Comparison of ENCODE assay signal across 11 cellular contexts in the genomic region with DNA sequence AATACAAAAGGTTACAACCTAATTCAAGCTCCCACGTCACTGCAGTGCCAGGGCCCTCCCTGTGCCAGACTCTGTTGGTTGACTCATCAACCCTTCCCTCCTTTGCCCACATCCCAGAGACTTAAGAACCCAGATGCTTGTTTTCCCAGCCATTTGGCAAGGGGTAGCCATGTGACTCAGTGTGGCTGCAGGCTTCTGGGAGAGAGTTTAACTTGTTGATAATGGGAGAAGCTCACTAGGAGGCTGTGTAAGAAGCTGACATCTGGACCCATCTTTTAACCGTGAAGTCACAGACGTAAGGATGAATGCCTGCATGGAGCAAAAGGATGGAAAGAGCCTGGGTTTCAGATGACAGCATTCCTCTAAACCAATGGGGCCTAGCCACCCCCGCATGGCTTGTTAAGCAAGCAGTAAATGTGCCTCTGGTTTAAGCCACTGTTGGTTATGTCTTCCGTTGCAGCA. TPM values are rescaled to one million over a fixed set of nuclear protein-coding genes. Genes with fewer than 3 reads are reported as not detected.
DNase-seq lines count a peak whose midpoint lies in the region; TF ChIP-seq lines count a peak whose summit lies in the region.
"Had no signal": no experiment of that assay in that cellular context is flagged by ENCODE, and none has a peak within 500 bp of the region (broad histone marks: within the 10 kb centered on the region; RNA-seq: fewer than 3 reads in every experiment).

No MANE protein-coding gene starts in this region.

- no peak overlapping the region for H3K4me3 Mint-ChIP-seq in immature natural killer cell
- H3K4me3 Mint-ChIP-seq: activated CD4-positive, alpha-beta T cell treated with anti-CD3 and anti-CD28 coated beads for 36 hours had no signal

- DNase-seq in GM04503 (ENCODE audit: low read depth) (peak; percentile 48), NCI-H460 (ENCODE audit: extremely low read depth, low read depth) (peak; percentile 43), choroid plexus epithelial cell (ENCODE audit: low read depth) (peak; percentile 69), osteoblast (ENCODE audit: insufficient read length, low spot score, missing footprints) (peak; percentile 79), colonic mucosa (no peak), ovary (no peak), spleen (no peak), immature natural killer cell (no peak)
- DNase-seq: activated CD4-positive, alpha-beta T cell treated with anti-CD3 and anti-CD28 coated beads for 36 hours; aorta had no signal

- no peaks in the 10 kb centered on the region for H3K36me3 Mint-ChIP-seq in immature natural killer cell

- H3K4me1 ChIP-seq in osteoblast (ENCODE audit: insufficient read depth, low read length) (peaks cover 49% of the 10 kb centered on the region), colonic mucosa (no peaks in the 10 kb centered on the region), ovary (ENCODE audit: insufficient read depth) (peaks cover 2% of the 10 kb centered on the region), spleen (no peaks in the 10 kb centered on the region)
- H3K4me1 ChIP-seq: parathyroid adenoma had no signal

- H3K27me3 Mint-ChIP-seq in immature natural killer cell (ENCODE audit: low read depth in 3 of 3) = peaks cover 0 to 3% (median 0%) of the 10 kb centered on the region in 3 donors

- no peak overlapping the region for H3K27ac Mint-ChIP-seq in immature natural killer cell
- H3K27ac Mint-ChIP-seq: activated CD4-positive, alpha-beta T cell treated with anti-CD3 and anti-CD28 coated beads for 36 hours had no signal

- peak overlapping the region; percentile 11 for H2AFZ ChIP-seq in osteoblast (ENCODE audit: low read length)
- H2AFZ ChIP-seq: parathyroid adenoma had no signal

- no peak for TF ChIP-seq CTCF in choroid plexus epithelial cell (conservative IDR thresholded peaks at IDR 0.05; ENCODE audit: low read depth, low read length)
- no peak for TF ChIP-seq CTCF in osteoblast (IDR thresholded peaks at IDR 0.05; ENCODE audit: extremely low read depth, low read depth, low read length)
- no peak for TF ChIP-seq CTCF in colonic mucosa (IDR thresholded peaks at IDR 0.05)
- no peak for TF ChIP-seq CTCF in ovary (IDR thresholded peaks at IDR 0.05)
- no peak for TF ChIP-seq CTCF in spleen (IDR thresholded peaks at IDR 0.05 in 8 of 11, conservative IDR thresholded peaks at IDR 0.05 in 3 of 11)

- no peaks in the 10 kb centered on the region for H4K20me1 ChIP-seq in osteoblast (ENCODE audit: insufficient read depth, low read length)

- H3K4me3 ChIP-seq in choroid plexus epithelial cell (ENCODE audit: low read depth, low read length) (no peak overlapping the region), osteoblast (ENCODE audit: insufficient read depth, low read length) (no peak overlapping the region), colonic mucosa (no peak overlapping the region), ovary (no peak overlapping the region), spleen (no peak overlapping the region)

- WGBS in ovary, 3 donors = 82 to 95% (median 87%) methylated on average over 5 of the region's 5 CpGs
- WGBS in spleen, 5 donors = 79 to 96% (median 88%) methylated on average over 5 of the region's 5 CpGs

- no peaks in the 10 kb centered on the region for H3K79me2 ChIP-seq in osteoblast (ENCODE audit: insufficient read depth, low read length)
- H3K79me2 ChIP-seq: parathyroid adenoma had no signal

- peak overlapping the region; percentile 26 for H3K4me2 ChIP-seq in osteoblast (ENCODE audit: insufficient read depth, low read length)

- no peak overlapping the region for H3K9ac ChIP-seq in colonic mucosa (ENCODE audit: low read depth in 2 of 2, low read length in 2 of 2)
- H3K9ac ChIP-seq: parathyroid adenoma had no signal

- intact Hi-C loops in colonic mucosa (cut with DNase I) (no loop called here), ovary (cut with DNase I) (no loop called here), spleen (cut with DNase I; ENCODE audit: low total_unique reads) (no loop called here)

- H3K27me3 ChIP-seq in osteoblast (ENCODE audit: insufficient read depth, low read length) (no peaks in the 10 kb centered on the region), colonic mucosa (no peaks in the 10 kb centered on the region), ovary (no peaks in the 10 kb centered on the region), spleen (replicated peaks in 1 of 7) (no peaks in the 10 kb centered on the region)

- H3K9me3 ChIP-seq in osteoblast (ENCODE audit: low read depth, low read length) (no peaks in the 10 kb centered on the region), colonic mucosa (no peaks in the 10 kb centered on the region), ovary (no peaks in the 10 kb centered on the region), spleen (no peaks in the 10 kb centered on the region)

- TF ChIP-seq POLR2A in ovary (IDR thresholded peaks at IDR 0.05) = no peak
- TF ChIP-seq POLR2A in spleen (IDR thresholded peaks at IDR 0.05) = no peak

- no peak for TF ChIP-seq EP300 in ovary (IDR thresholded peaks at IDR 0.05)

- H3K9me3 Mint-ChIP-seq in immature natural killer cell = no peaks in the 10 kb centered on the region

- peaks cover 0 to 2% of the 10 kb centered on the region in 2 donors for H3K4me1 Mint-ChIP-seq in immature natural killer cell
- H3K4me1 Mint-ChIP-seq: activated CD4-positive, alpha-beta T cell treated with anti-CD3 and anti-CD28 coated beads for 36 hours had no signal

- H3K36me3 ChIP-seq in osteoblast (ENCODE audit: insufficient read depth, low read length) (no peaks in the 10 kb centered on the region), colonic mucosa (no peaks in the 10 kb centered on the region), ovary (no peaks in the 10 kb centered on the region), spleen (no peaks in the 10 kb centered on the region)

- H3K27ac ChIP-seq in osteoblast (ENCODE audit: low read depth, low read length) = peak overlapping the region; percentile 83
- H3K27ac ChIP-seq in colonic mucosa = no peak overlapping the region
- no peak overlapping the region for H3K27ac ChIP-seq in ovary
- H3K27ac ChIP-seq in spleen = no peak overlapping the region
- H3K27ac ChIP-seq: parathyroid adenoma had no signal

RNA-seq across cellular contexts. Expression of gene CREB5, which starts 57.7 kb away (rescaled TPM):
- total RNA-seq in NCI-H460 (2014; rRNA removed; shearing (Covaris generic)) = 20.3 and 26.1 TPM in 2 replicates
- 21.4 and 23.6 TPM in 2 replicates for polyA plus RNA-seq in NCI-H460 (2014; cell fraction: nucleus; rRNA removed)
- total RNA-seq in osteoblast (5.0 and 5.1 TPM in 2 replicates), colonic mucosa (1 to 10 TPM in 1 of 2 donors, under 1 TPM in 1; 0.54 to 3.6 TPM), ovary (10 to 100 TPM in 1 of 7 donors, 1 to 10 TPM in 5, under 1 TPM in 1; 0.71 to 15.0 (median 2.7) TPM), spleen (10 to 100 TPM; 20.7 to 56.8 (median 28.8) TPM)
- polyA plus RNA-seq in ovary (1 to 10 TPM; 1.1 to 4.3 TPM), spleen (1 to 10 TPM in 2 of 3 donors, under 1 TPM in 1; 0.88 to 4.1 (median 2.0) TPM), immature natural killer cell (under 1 TPM in 1 of 3 donors, not detected in 2; 0.37 TPM)

Comparison
In these comparisons a context has a peak if more than half of its experiments do, and no peak if none do; other contexts are left out.
1. DNase-seq: peak in GM04503 (single experiment), NCI-H460 (single experiment), choroid plexus epithelial cell (single experiment) and osteoblast (single experiment); none in colonic mucosa (single experiment), ovary (0 of 5), spleen (single experiment) and immature natural killer cell (0 of 3).